Comparison of ENCODE assay signal across 17 cellular contexts in the genomic region with DNA sequence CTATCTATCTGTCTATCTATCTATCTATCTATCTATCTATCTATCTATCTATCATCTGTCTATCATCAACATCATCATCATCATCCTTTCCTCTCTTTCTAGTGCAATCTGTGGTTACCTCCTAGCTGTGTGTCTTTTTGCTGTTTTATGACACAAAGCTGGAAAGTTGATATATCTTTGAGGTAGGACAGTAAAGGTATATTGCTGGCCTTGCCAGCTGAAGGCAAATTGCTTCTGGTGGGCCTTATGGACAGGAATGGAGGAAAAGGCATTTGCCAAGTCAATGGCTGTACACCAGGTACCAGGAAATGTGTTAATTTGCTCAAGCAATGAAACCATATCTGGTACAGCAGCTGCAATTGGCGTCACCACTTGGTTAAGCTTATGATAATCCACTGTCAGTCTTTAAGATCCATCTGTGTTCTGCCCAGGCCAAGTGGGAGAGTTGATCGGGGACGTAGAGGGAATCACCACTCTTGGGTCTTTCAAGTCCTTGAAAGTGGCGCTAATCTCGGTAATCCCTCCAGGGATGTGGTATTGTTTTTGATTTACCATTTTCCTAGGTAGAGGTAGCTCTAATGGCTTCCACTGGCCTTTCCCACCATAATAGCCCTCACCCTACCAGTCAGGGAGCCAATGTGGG. TPM values are rescaled to one million over a fixed set of nuclear protein-coding genes. Genes with fewer than 3 reads are reported as not detected.
"Had no signal": no experiment of that assay in that cellular context is flagged by ENCODE, and none has a peak within 500 bp of the region (broad histone marks: within the 10 kb centered on the region; RNA-seq: fewer than 3 reads in every experiment).

No MANE protein-coding gene starts in this region.

RNA-seq across cellular contexts. Expression of gene WFDC12, which starts 15.6 kb away (rescaled TPM):
- total RNA-seq: naive thymus-derived CD8-positive, alpha-beta T cell; natural killer cell treated with Interleukin-12 subunit alpha and Interleukin-12 subunit beta and Interleukin-15 and Interleukin-18, amount 100 ng/mL, for 72 hours; neural crest cell; omental fat pad; osteocyte; pancreas; posterior vena cava; prostate gland; pulmonary artery endothelial cell; right atrium auricular region; sciatic nerve; smooth muscle cell; spleen; testis; urinary bladder; uterus had no signal
- polyA plus RNA-seq: naive thymus-derived CD8-positive, alpha-beta T cell; pancreas; smooth muscle cell; spleen; urinary bladder had no signal

RNA-seq across cellular contexts. Expression of gene WFDC5, which starts 24.9 kb away (rescaled TPM):
- total RNA-seq: naive thymus-derived CD8-positive, alpha-beta T cell; natural killer cell treated with Interleukin-12 subunit alpha and Interleukin-12 subunit beta and Interleukin-15 and Interleukin-18, amount 100 ng/mL, for 72 hours; neural crest cell; omental fat pad; osteocyte; pancreas; posterior vena cava; pulmonary artery endothelial cell; right atrium auricular region; sciatic nerve; smooth muscle cell; spleen; transverse colon; uterus had no signal
- polyA plus RNA-seq: naive thymus-derived CD8-positive, alpha-beta T cell; pancreas; smooth muscle cell; spleen had no signal

RNA-seq across cellular contexts. Expression of gene PI3, which starts 34.8 kb away (rescaled TPM):
- total RNA-seq: naive thymus-derived CD8-positive, alpha-beta T cell; natural killer cell treated with Interleukin-12 subunit alpha and Interleukin-12 subunit beta and Interleukin-15 and Interleukin-18, amount 100 ng/mL, for 72 hours; neural crest cell; osteocyte; posterior vena cava; pulmonary artery endothelial cell; right atrium auricular region; smooth muscle cell; urinary bladder; uterus had no signal
- polyA plus RNA-seq: naive thymus-derived CD8-positive, alpha-beta T cell; smooth muscle cell; urinary bladder had no signal

RNA-seq across cellular contexts. Expression of gene KCNS1, which starts 38.9 kb away (rescaled TPM):
- total RNA-seq: naive thymus-derived CD8-positive, alpha-beta T cell; neural crest cell; posterior vena cava; sciatic nerve; spleen had no signal
- polyA plus RNA-seq: naive thymus-derived CD8-positive, alpha-beta T cell had no signal
